Comparison of ENCODE assay signal across 13 cellular contexts in the genomic region with DNA sequence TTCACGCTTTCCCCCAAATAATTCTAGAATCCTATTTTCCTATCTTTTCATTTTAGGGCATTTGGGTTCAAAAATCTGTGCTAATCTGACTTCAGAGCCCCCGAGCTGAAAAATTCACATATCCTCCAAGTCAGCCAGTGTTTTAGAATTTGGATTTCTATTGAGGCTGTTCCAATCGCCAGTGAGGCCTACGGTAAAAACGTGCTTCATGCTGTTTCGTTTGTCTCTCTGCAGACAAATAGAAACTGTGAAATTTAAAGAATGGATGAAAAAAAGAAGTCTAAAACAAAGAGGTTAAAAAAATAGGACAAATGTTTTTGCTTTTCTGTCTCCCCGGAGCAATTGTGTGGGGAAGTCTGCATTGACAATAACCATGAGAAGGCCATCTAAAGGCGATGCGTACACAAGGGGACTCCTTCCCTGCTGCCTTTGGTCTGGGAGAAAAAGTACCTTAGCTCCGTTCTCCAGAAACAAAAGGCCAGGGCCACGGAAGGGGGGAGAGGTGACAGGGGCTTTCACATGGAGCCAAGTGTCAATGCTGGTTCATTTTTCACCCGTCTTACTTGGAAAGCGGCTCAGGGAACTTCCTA. TPM values are rescaled to one million over a fixed set of nuclear protein-coding genes. Genes with fewer than 3 reads are reported as not detected.
DNase-seq lines count a peak whose midpoint lies in the region; ATAC-seq and TF ChIP-seq lines count a peak whose summit lies in the region.
"Had no signal": no experiment of that assay in that cellular context is flagged by ENCODE, and none has a peak within 500 bp of the region (broad histone marks: within the 10 kb centered on the region; RNA-seq: fewer than 3 reads in every experiment).

No MANE protein-coding gene starts in this region.

- peaks cover 85% of the 10 kb centered on the region for H3K4me1 ChIP-seq in muscle layer of colon (ENCODE audit: insufficient read depth, low read length)
- peaks cover 43 to 73% (median 65%) of the 10 kb centered on the region in 4 donors for H3K4me1 ChIP-seq in upper lobe of left lung

- no peak overlapping the region for H3K4me3 Mint-ChIP-seq in stimulated activated memory B cell treated with anti-CD40 and anti-IgM and Interleukin-4, amounts not matched to agents 10 μg/mL and 1 μg/mL and 100 μg/mL, for 72 hours
- H3K4me3 Mint-ChIP-seq in activated T-cell treated with anti-CD3 and anti-CD28 coated beads, Interleukin-2, amount 50 U/mL, for 4 hours = no peak overlapping the region
- H3K4me3 Mint-ChIP-seq: activated CD4-positive, alpha-beta memory T cell treated with anti-CD3 and anti-CD28 coated beads, Interleukin-2, amount 10 ng/mL, durations not matched to agents 7 days and 5 days; activated naive CD4-positive, alpha-beta T cell treated with anti-CD3 and anti-CD28 coated beads for 36 hours; dendritic cell treated with granulocyte-macrophage colony-stimulating factor and Interleukin-4, amounts not matched to agents 40 ng/mL and 50 ng/mL, for 4 days had no signal

- peaks cover 19% of the 10 kb centered on the region for H3K27me3 Mint-ChIP-seq in stimulated activated memory B cell treated with anti-CD40 and anti-IgM and Interleukin-4, amounts not matched to agents 10 μg/mL and 1 μg/mL and 100 μg/mL, for 72 hours
- peaks cover 38% of the 10 kb centered on the region for H3K27me3 Mint-ChIP-seq in activated T-cell treated with anti-CD3 and anti-CD28 coated beads, Interleukin-2, amount 50 U/mL, for 4 hours (ENCODE audit: low read depth)

- H3K27me3 ChIP-seq in muscle layer of colon (ENCODE audit: control insufficient read depth in 1 of 2, insufficient read depth in 2 of 2, low read length in 2 of 2) (no peaks in the 10 kb centered on the region), upper lobe of left lung (no peaks in the 10 kb centered on the region)

- no peak for ATAC-seq in upper lobe of left lung (ENCODE audit: low FRiP score in 2 of 2)
- no peak for ATAC-seq in stimulated activated memory B cell treated with anti-CD40 and anti-IgM and Interleukin-4, amounts not matched to agents 10 μg/mL and 1 μg/mL and 100 μg/mL, for 72 hours
- ATAC-seq in activated T-cell treated with anti-CD3 and anti-CD28 coated beads, Interleukin-2, amount 50 U/mL, for 4 hours = no peak

- H3K9ac ChIP-seq in muscle layer of colon (ENCODE audit: low read length) = peak overlapping the region; percentile 59

- no peak overlapping the region for H3K27ac Mint-ChIP-seq in stimulated activated memory B cell treated with anti-CD40 and anti-IgM and Interleukin-4, amounts not matched to agents 10 μg/mL and 1 μg/mL and 100 μg/mL, for 72 hours
- H3K27ac Mint-ChIP-seq: activated CD4-positive, alpha-beta memory T cell treated with anti-CD3 and anti-CD28 coated beads, Interleukin-2, amount 10 ng/mL, durations not matched to agents 7 days and 5 days; activated naive CD4-positive, alpha-beta T cell treated with anti-CD3 and anti-CD28 coated beads for 36 hours had no signal

- TF ChIP-seq CTCF in coronary artery (IDR thresholded peaks at IDR 0.05) (no peak), upper lobe of left lung (IDR thresholded peaks at IDR 0.05) (no peak)

- H3K36me3 Mint-ChIP-seq in stimulated activated memory B cell treated with anti-CD40 and anti-IgM and Interleukin-4, amounts not matched to agents 10 μg/mL and 1 μg/mL and 100 μg/mL, for 72 hours = peaks cover 5% of the 10 kb centered on the region
- no peaks in the 10 kb centered on the region for H3K36me3 Mint-ChIP-seq in activated T-cell treated with anti-CD3 and anti-CD28 coated beads, Interleukin-2, amount 50 U/mL, for 4 hours (ENCODE audit: insufficient read depth)

- peaks cover 42% of the 10 kb centered on the region for H3K4me1 Mint-ChIP-seq in stimulated activated memory B cell treated with anti-CD40 and anti-IgM and Interleukin-4, amounts not matched to agents 10 μg/mL and 1 μg/mL and 100 μg/mL, for 72 hours
- H3K4me1 Mint-ChIP-seq in activated T-cell treated with anti-CD3 and anti-CD28 coated beads, Interleukin-2, amount 50 U/mL, for 4 hours (ENCODE audit: low read depth) = peaks cover 13% of the 10 kb centered on the region

- TF ChIP-seq EP300 in upper lobe of left lung (IDR thresholded peaks at IDR 0.05) = no peak

- H3K27ac ChIP-seq in coronary artery = peak overlapping the region; percentile 98 to 99
- peak overlapping the region; percentile 98 for H3K27ac ChIP-seq in muscle layer of colon (ENCODE audit: low read depth, low read length)
- peak overlapping the region; percentile 93 to 98 (median 95) for H3K27ac ChIP-seq in upper lobe of left lung

- H3K4me3 ChIP-seq in coronary artery (peak overlapping the region; percentile 43), muscle layer of colon (ENCODE audit: low read depth in 1 of 2, low read length in 2 of 2) (peak overlapping the region in 1 of 2 donors; percentile 14), upper lobe of left lung (no peak overlapping the region)

- no peaks in the 10 kb centered on the region for H3K9me3 Mint-ChIP-seq in stimulated activated memory B cell treated with anti-CD40 and anti-IgM and Interleukin-4, amounts not matched to agents 10 μg/mL and 1 μg/mL and 100 μg/mL, for 72 hours
- no peaks in the 10 kb centered on the region for H3K9me3 Mint-ChIP-seq in activated T-cell treated with anti-CD3 and anti-CD28 coated beads, Interleukin-2, amount 50 U/mL, for 4 hours
- H3K9me3 Mint-ChIP-seq: activated CD4-positive, alpha-beta memory T cell treated with anti-CD3 and anti-CD28 coated beads, Interleukin-2, amount 10 ng/mL, durations not matched to agents 7 days and 5 days; activated naive CD4-positive, alpha-beta T cell treated with anti-CD3 and anti-CD28 coated beads for 36 hours; dendritic cell treated with granulocyte-macrophage colony-stimulating factor and Interleukin-4, amounts not matched to agents 40 ng/mL and 50 ng/mL, for 4 days had no signal

- H3K36me3 ChIP-seq in muscle layer of colon (ENCODE audit: insufficient read depth, low read length) (no peaks in the 10 kb centered on the region), upper lobe of left lung (no peaks in the 10 kb centered on the region)

- H3K9me3 ChIP-seq in muscle layer of colon (ENCODE audit: low read length) = no peaks in the 10 kb centered on the region
- H3K9me3 ChIP-seq in upper lobe of left lung = no peaks in the 10 kb centered on the region

- TF ChIP-seq POLR2A in upper lobe of left lung (IDR thresholded peaks at IDR 0.05) = no peak

- WGBS in upper lobe of left lung, 2 donors = 79 to 86% methylated on average over 13 of the region's 13 CpGs

- DNase-seq in NCI-H2227 (lab: John Stamatoyannopoulos, UW; ENCODE audit: unreplicated experiment) (peak; percentile 26), NCI-H2227 treated with DMSO at 0.1 percent for 48 hours (lab: John Stamatoyannopoulos, UW) (no peak), coronary artery (ENCODE audit: low spot score) (no peak), upper lobe of left lung (no peak), HPDE6-E6E7 (ENCODE audit: extremely low spot score) (no peak)
- DNase-seq in activated T-cell treated with anti-CD3 and anti-CD28 coated beads, Interleukin-2, amount 50 U/mL, for 4 hours = no peak
- DNase-seq: activated CD4-positive, alpha-beta memory T cell treated with anti-CD3 and anti-CD28 coated beads, Interleukin-2, amount 10 ng/mL, durations not matched to agents 7 days and 5 days; activated naive CD4-positive, alpha-beta T cell treated with anti-CD3 and anti-CD28 coated beads for 36 hours; DND-41; NCI-H69 had no signal

RNA-seq across cellular contexts. Expression of a gene that starts 4.6 kb away (rescaled TPM):
- total RNA-seq in upper lobe of left lung = 10 to 100 TPM; 22.4 to 40.3 (median 27.0) TPM
- 1 to 10 TPM in 1 of 3 donors, under 1 TPM in 2; 0.29 to 2.5 (median 0.86) TPM for total RNA-seq in activated T-cell treated with anti-CD3 and anti-CD28 coated beads, Interleukin-2, amount 50 U/mL, for 4 hours

Comparison
In these comparisons a context has a peak if more than half of its experiments do, and no peak if none do; other contexts are left out.
1. RNA of a gene that starts 4.6 kb away (total RNA-seq): 22.4 to 40.3 TPM in upper lobe of left lung; 0.29 to 2.5 TPM in activated T-cell treated with anti-CD3 and anti-CD28 coated beads, Interleukin-2, amount 50 U/mL, for 4 hours; every median in the first group is over 4 times any median in the second.
2. Peak in every context shown above with its lines, with median percentiles within 50 percentile points of each other: H3K27ac ChIP-seq.